ENCODE assay signal across 1 cellular context in genomic region chr2:160407393-160408204, GRCh38.
TF ChIP-seq lines count a peak whose summit lies in the region.

No MANE protein-coding gene starts in this region.

TF ChIP-seq in H1, 55 proteins besides CTCF, POLR2A, EP300 and RAD21 (continued from another document):
- TF ChIP-seq KDM4A (IDR thresholded peaks at IDR 0.05; ENCODE audit: low read depth, low read length, severe bottlenecking) = peak; percentile 51
- TF ChIP-seq CREB1 (IDR thresholded peaks at IDR 0.05) = no peak
- no peak for TF ChIP-seq SIRT6 (IDR thresholded peaks at IDR 0.05; ENCODE audit: low read length)
- TF ChIP-seq JUND (IDR thresholded peaks at IDR 0.05; ENCODE audit: low read length) = no peak
- TF ChIP-seq JUN (IDR thresholded peaks at IDR 0.05; ENCODE audit: low read depth, low read length) = no peak
- no peak for TF ChIP-seq BRCA1 (IDR thresholded peaks at IDR 0.05; ENCODE audit: low read depth, low read length)
- TF ChIP-seq FOSL1 (IDR thresholded peaks at IDR 0.05; ENCODE audit: insufficient read depth, low read depth, low read length) = no peak
- TF ChIP-seq YY1 (IDR thresholded peaks at IDR 0.05; ENCODE audit: low read depth, low read length) = no peak
- TF ChIP-seq NANOG (IDR thresholded peaks at IDR 0.05; ENCODE audit: insufficient read depth, low read depth, low read length, poor library complexity, severe bottlenecking) = peak; percentile 30
- TF ChIP-seq SP4 (IDR thresholded peaks at IDR 0.05; ENCODE audit: low read length) = no peak
- peak; percentile 58; the same call in 1 of the 2 replicates for TF ChIP-seq PHF8 (conservative IDR thresholded peaks at IDR 0.05; ENCODE audit: low read depth, low read length)
- peak; percentile 35; the same call in 1 of the 2 replicates for TF ChIP-seq MAX (IDR thresholded peaks at IDR 0.05)
- TF ChIP-seq CBX5 (IDR thresholded peaks at IDR 0.05; ENCODE audit: low read depth, low read length) = no peak
- no peak for TF ChIP-seq MAFK (IDR thresholded peaks at IDR 0.05; ENCODE audit: low read depth, low read length)
- TF ChIP-seq E2F6 (IDR thresholded peaks at IDR 0.05) = no peak
- no peak for TF ChIP-seq SAP30 (IDR thresholded peaks at IDR 0.05; ENCODE audit: insufficient read depth, insufficient replicate concordance, low read length)
- TF ChIP-seq ATF2 (IDR thresholded peaks at IDR 0.05; ENCODE audit: low read length) = no peak
- TF ChIP-seq ASH2L (IDR thresholded peaks at IDR 0.05; ENCODE audit: low read length) = no peak
- TF ChIP-seq RXRA (IDR thresholded peaks at IDR 0.05; ENCODE audit: insufficient read depth, low read depth, low read length) = no peak
- peak; percentile 97 for TF ChIP-seq TEAD4 (IDR thresholded peaks at IDR 0.05; ENCODE audit: low read depth, low read length)
- no peak for TF ChIP-seq TAF7 (optimal IDR thresholded peaks at IDR 0.05; ENCODE audit: borderline replicate concordance, low read depth, low read length)
- TF ChIP-seq RFX5 (IDR thresholded peaks at IDR 0.05; ENCODE audit: borderline replicate concordance, low read depth, low read length) = no peak
- no peak for TF ChIP-seq HDAC6 (IDR thresholded peaks at IDR 0.05; ENCODE audit: low read depth, low read length)
- no peak for TF ChIP-seq RNF2 (IDR thresholded peaks at IDR 0.05; ENCODE audit: borderline replicate concordance, low read depth, low read length, missing control alignments, poor library complexity, severe bottlenecking)
- TF ChIP-seq TCF12 (IDR thresholded peaks at IDR 0.05; ENCODE audit: low read depth, low read length) = no peak
- TF ChIP-seq SIN3A (conservative IDR thresholded peaks at IDR 0.05 in 1 of 2, IDR thresholded peaks at IDR 0.05 in 1 of 2; ENCODE audit: low read depth in 1 of 2, low read length in 2 of 2) = peak in 1 of 2 experiments; percentile 7; a peak in 1 of 4 replicates
- TF ChIP-seq TAF1 (IDR thresholded peaks at IDR 0.05; ENCODE audit: low read depth, low read length) = peak; percentile 59
- peak; percentile 38 for TF ChIP-seq POLR2AphosphoS5 (IDR thresholded peaks at IDR 0.05; ENCODE audit: low read depth, low read length)
- no peak; the same call in 1 of the 2 replicates for TF ChIP-seq RBBP5 (IDR thresholded peaks at IDR 0.05; ENCODE audit: borderline replicate concordance, low read depth, low read length)
- no peak for TF ChIP-seq GABPA (IDR thresholded peaks at IDR 0.05; ENCODE audit: borderline replicate concordance, insufficient read depth, low read length)
- TF ChIP-seq TBP (IDR thresholded peaks at IDR 0.05; ENCODE audit: low read depth, low read length) = peak; percentile 45; the same call in 1 of the 2 replicates
- no peak for TF ChIP-seq SUZ12 (IDR thresholded peaks at IDR 0.05; ENCODE audit: low read length)
- no peak for TF ChIP-seq KDM5A (IDR thresholded peaks at IDR 0.05; ENCODE audit: low read length)
- no peak for TF ChIP-seq SP2 (IDR thresholded peaks at IDR 0.05; ENCODE audit: low read length)
- no peak for TF ChIP-seq CHD2 (IDR thresholded peaks at IDR 0.05; ENCODE audit: low read length)
- no peak for TF ChIP-seq BCL11A (IDR thresholded peaks at IDR 0.05; ENCODE audit: low read depth in 2 of 2, low read length in 2 of 2)
- no peak for TF ChIP-seq KDM1A (IDR thresholded peaks at IDR 0.05; ENCODE audit: borderline replicate concordance, low read length)
- TF ChIP-seq EGR1 (IDR thresholded peaks at IDR 0.05; ENCODE audit: borderline replicate concordance, low read depth, low read length) = peak; percentile 33; the same call in 1 of the 2 replicates
- no peak for TF ChIP-seq NRF1 (IDR thresholded peaks at IDR 0.05; ENCODE audit: low read depth, low read length)
